25 cellular contexts compared by ENCODE assay signal in genomic region chr14:101029668-101030290, GRCh38.
"Had no signal": no experiment of that assay in that cellular context is flagged by ENCODE, and none has a peak within 500 bp of the region (broad histone marks: within the 10 kb centered on the region; RNA-seq: fewer than 3 reads in every experiment).

No MANE protein-coding gene starts in this region.

- H3K9me3 ChIP-seq: ovary, psoas muscle, right atrium auricular region, stomach, suprapubic skin, tibial nerve, uterus had no signal

- H3K36me3 Mint-ChIP-seq: activated naive CD8-positive, alpha-beta T cell treated with anti-CD3 and anti-CD28 coated beads, Interleukin-2, amount 10 ng/mL, durations not matched to agents 7 days and 5 days; natural killer cell treated with Interleukin-12 subunit alpha and Interleukin-12 subunit beta and Interleukin-15 and Interleukin-18, amount 100 ng/mL, for 72 hours; stimulated activated memory B cell treated with anti-CD40 and anti-IgM and Interleukin-4, amounts not matched to agents 10 μg/mL and 1 μg/mL and 100 μg/mL, for 72 hours had no signal

- H3K4me3 Mint-ChIP-seq: activated naive CD8-positive, alpha-beta T cell treated with anti-CD3 and anti-CD28 coated beads, Interleukin-2, amount 10 ng/mL, durations not matched to agents 7 days and 5 days; activated T-helper 17 cell treated with anti-CD3 and anti-CD28 coated beads, Interleukin-2, amount 50 U/mL, for 72 hours; natural killer cell treated with Interleukin-12 subunit alpha and Interleukin-12 subunit beta and Interleukin-15 and Interleukin-18, amount 100 ng/mL, for 72 hours; stimulated activated memory B cell treated with anti-CD40 and anti-IgM and Interleukin-4, amounts not matched to agents 10 μg/mL and 1 μg/mL and 100 μg/mL, for 72 hours; T-helper 1 cell treated with Interleukin-12 subunit alpha and Interleukin-12 subunit beta and Interleukin-4 antibody, amounts not matched to agents 30 μg/mL and 1 μg/mL, for 36 hours; WTC11 had no signal

- H3K27ac Mint-ChIP-seq: activated naive CD8-positive, alpha-beta T cell treated with anti-CD3 and anti-CD28 coated beads, Interleukin-2, amount 10 ng/mL, durations not matched to agents 7 days and 5 days; activated T-helper 17 cell treated with anti-CD3 and anti-CD28 coated beads, Interleukin-2, amount 50 U/mL, for 72 hours; natural killer cell treated with Interleukin-12 subunit alpha and Interleukin-12 subunit beta and Interleukin-15 and Interleukin-18, amount 100 ng/mL, for 72 hours; stimulated activated memory B cell treated with anti-CD40 and anti-IgM and Interleukin-4, amounts not matched to agents 10 μg/mL and 1 μg/mL and 100 μg/mL, for 72 hours; T-helper 1 cell treated with Interleukin-12 subunit alpha and Interleukin-12 subunit beta and Interleukin-4 antibody, amounts not matched to agents 30 μg/mL and 1 μg/mL, for 36 hours; WTC11 had no signal

- H3K27me3 ChIP-seq: ovary, right atrium auricular region, stomach, suprapubic skin, tibial nerve, uterus had no signal

- H3K36me3 ChIP-seq: ovary, right atrium auricular region, stomach, uterus had no signal

- H3K4me1 Mint-ChIP-seq: activated naive CD8-positive, alpha-beta T cell treated with anti-CD3 and anti-CD28 coated beads, Interleukin-2, amount 10 ng/mL, durations not matched to agents 7 days and 5 days; activated T-helper 17 cell treated with anti-CD3 and anti-CD28 coated beads, Interleukin-2, amount 50 U/mL, for 72 hours; stimulated activated memory B cell treated with anti-CD40 and anti-IgM and Interleukin-4, amounts not matched to agents 10 μg/mL and 1 μg/mL and 100 μg/mL, for 72 hours; WTC11 had no signal

- H3K4me1 ChIP-seq: psoas muscle, right atrium auricular region, stomach, suprapubic skin, tibial nerve, uterus had no signal

- H3K9me3 Mint-ChIP-seq: activated naive CD8-positive, alpha-beta T cell treated with anti-CD3 and anti-CD28 coated beads, Interleukin-2, amount 10 ng/mL, durations not matched to agents 7 days and 5 days; activated T-helper 17 cell treated with anti-CD3 and anti-CD28 coated beads, Interleukin-2, amount 50 U/mL, for 72 hours; natural killer cell treated with Interleukin-12 subunit alpha and Interleukin-12 subunit beta and Interleukin-15 and Interleukin-18, amount 100 ng/mL, for 72 hours; T-helper 1 cell treated with Interleukin-12 subunit alpha and Interleukin-12 subunit beta and Interleukin-4 antibody, amounts not matched to agents 30 μg/mL and 1 μg/mL, for 36 hours had no signal

- H3K27ac ChIP-seq: ovary, psoas muscle, right atrium auricular region, skin epidermis, stomach, suprapubic skin, tibial nerve, uterus had no signal

- H3K27me3 Mint-ChIP-seq: activated naive CD8-positive, alpha-beta T cell treated with anti-CD3 and anti-CD28 coated beads, Interleukin-2, amount 10 ng/mL, durations not matched to agents 7 days and 5 days; activated T-helper 17 cell treated with anti-CD3 and anti-CD28 coated beads, Interleukin-2, amount 50 U/mL, for 72 hours; stimulated activated memory B cell treated with anti-CD40 and anti-IgM and Interleukin-4, amounts not matched to agents 10 μg/mL and 1 μg/mL and 100 μg/mL, for 72 hours had no signal

- ATAC-seq: activated T-helper 17 cell treated with anti-CD3 and anti-CD28 coated beads, Interleukin-2, amount 50 U/mL, for 72 hours; left ventricle myocardium superior; natural killer cell treated with Interleukin-12 subunit alpha and Interleukin-12 subunit beta and Interleukin-15 and Interleukin-18, amount 100 ng/mL, for 72 hours; psoas muscle; stimulated activated memory B cell treated with anti-CD40 and anti-IgM and Interleukin-4, amounts not matched to agents 10 μg/mL and 1 μg/mL and 100 μg/mL, for 72 hours; WTC11 had no signal

- DNase-seq: activated naive CD4-positive, alpha-beta T cell; activated naive CD8-positive, alpha-beta T cell treated with anti-CD3 and anti-CD28 coated beads, Interleukin-2, amount 10 ng/mL, durations not matched to agents 7 days and 5 days; activated T-cell treated with anti-CD3 and anti-CD28 coated beads, Interleukin-2, amount 50 U/mL, for 1 hour; amygdala; erythroblast; foreskin fibroblast; left ventricle myocardium superior; midbrain; psoas muscle; stimulated activated CD4-positive, alpha-beta T cell treated with anti-CD3 and anti-CD28 coated beads, Interleukin-15, amount 100 ng/mL, for 24 hours; stomach; T1000; uterus had no signal

- H3K4me3 ChIP-seq: ovary, psoas muscle, right atrium auricular region, skin epidermis, stomach, suprapubic skin, tibial nerve, uterus had no signal

- FAIRE-seq: bronchial epithelial cell, endometrium had no signal
